In the genomic region with DNA sequence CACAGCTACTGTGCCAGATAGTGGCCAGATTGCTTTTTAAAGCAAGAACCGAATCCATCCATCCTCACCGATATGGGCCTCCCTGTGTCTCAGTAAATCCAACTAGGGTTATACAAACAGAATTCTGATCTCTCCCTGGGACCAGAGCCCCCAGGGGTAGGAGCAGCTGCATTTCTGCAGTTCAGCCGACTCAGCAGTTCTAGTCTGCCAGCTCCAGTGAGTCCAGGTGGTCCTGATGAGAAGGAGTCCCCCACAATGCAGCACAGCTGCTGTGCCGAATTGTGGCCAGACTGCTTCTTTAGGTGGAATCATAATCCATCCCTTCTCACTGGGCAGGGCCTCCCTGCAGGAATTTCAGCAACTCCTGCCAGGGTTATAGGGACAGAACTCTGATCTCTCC, we compare ENCODE assay signal across 20 cellular contexts.
A peak's percentile ranks its signal among the peaks of the same experiment; 100 is the strongest.
DNase-seq lines count a peak whose midpoint lies in the region; ATAC-seq, FAIRE-seq and TF ChIP-seq lines count a peak whose summit lies in the region.
"Had no signal": no experiment of that assay in that cellular context is flagged by ENCODE, and none has a peak within 500 bp of the region (broad histone marks: within the 10 kb centered on the region; RNA-seq: fewer than 3 reads in every experiment).

No MANE protein-coding gene starts in this region.

- H3K23ac ChIP-seq in IMR-90 (ENCODE audit: low read depth, low read length) = no peak overlapping the region

- no peak overlapping the region for H4K8ac ChIP-seq in IMR-90 (ENCODE audit: low read depth in 2 of 2, low read length in 2 of 2)

- H3K27me3 ChIP-seq in IMR-90 (ENCODE audit: control insufficient read depth, insufficient read depth, low read length) = no peaks in the 10 kb centered on the region
- no peaks in the 10 kb centered on the region for H3K27me3 ChIP-seq in HepG2 (ENCODE audit: control insufficient read depth in 1 of 2, insufficient read depth in 2 of 2, low read length in 2 of 2)
- H3K27me3 ChIP-seq in colonic mucosa = no peaks in the 10 kb centered on the region

- H3K9ac ChIP-seq in IMR-90 (ENCODE audit: low read depth, low read length) (no peak overlapping the region), HepG2 (ENCODE audit: insufficient read depth, low read depth, low read length) (no peak overlapping the region), colonic mucosa (ENCODE audit: low read depth in 2 of 2, low read length in 2 of 2) (no peak overlapping the region)
- H3K9ac ChIP-seq: BLaER1 had no signal

- no peak overlapping the region for H2AK5ac ChIP-seq in IMR-90 (ENCODE audit: low read depth, low read length)

- no peak for TF ChIP-seq RAD21 in IMR-90 (IDR thresholded peaks at IDR 0.05; ENCODE audit: low read length)
- no peak for TF ChIP-seq RAD21 in HepG2 (CRISPR knock-in tag; IDR thresholded peaks at IDR 0.05)

- H2BK120ac ChIP-seq in IMR-90 (ENCODE audit: low read depth, low read length) = no peak overlapping the region

- H3K36me3 ChIP-seq in IMR-90 (ENCODE audit: control insufficient read depth, insufficient read depth, low read length) (no peaks in the 10 kb centered on the region), HepG2 (replicated peaks in 1 of 2; ENCODE audit: control insufficient read depth in 1 of 2, insufficient read depth in 2 of 2, low read length in 2 of 2) (no peaks in the 10 kb centered on the region), colonic mucosa (no peaks in the 10 kb centered on the region)
- H3K36me3 ChIP-seq: BLaER1, HAP-1 had no signal

- H2BK20ac ChIP-seq in IMR-90 (ENCODE audit: low read depth, low read length) = no peak overlapping the region

- H3K27ac ChIP-seq in IMR-90 (ENCODE audit: insufficient read depth, low read length) (no peak overlapping the region), HepG2 (ENCODE audit: extremely low read length, insufficient read depth, low read length) (no peak overlapping the region), colonic mucosa (no peak overlapping the region)
- H3K27ac ChIP-seq: BLaER1, C4-2B had no signal

- no peak overlapping the region for H2AK9ac ChIP-seq in IMR-90 (replicated peaks; ENCODE audit: low read depth, low read length, poor library complexity)

- CTCF ChIA-PET in IMR-90 (lab: Yijun Ruan, JAX) = no interaction called here
- CTCF ChIA-PET in HepG2 (lab: Yijun Ruan, JAX; ENCODE audit: low intra/inter-chr PET ratio, low total read pairs) = no interaction called here

- H3K4me3 ChIP-seq in IMR-90 (ENCODE audit: insufficient read depth, low read depth, low read length) (no peak overlapping the region), HepG2 (replicated peaks in 1 of 3; ENCODE audit: insufficient read depth in 1 of 3, low read depth in 2 of 3, low read length in 3 of 3) (no peak overlapping the region), colonic mucosa (no peak overlapping the region)
- H3K4me3 ChIP-seq: BLaER1, GM12878, GM23338, HAP-1 had no signal

- TF ChIP-seq CTCF in IMR-90 (conservative IDR thresholded peaks at IDR 0.05; ENCODE audit: low read depth, low read length) (no peak), HepG2 (CRISPR knock-in tag; IDR thresholded peaks at IDR 0.05) (no peak), colonic mucosa (IDR thresholded peaks at IDR 0.05) (no peak)

- H4K20me1 ChIP-seq in IMR-90 (ENCODE audit: insufficient read depth, low read length) (no peaks in the 10 kb centered on the region), HepG2 (ENCODE audit: insufficient read depth, low read length) (no peaks in the 10 kb centered on the region)
- H4K20me1 ChIP-seq: BLaER1 had no signal

- no peak overlapping the region for H4K91ac ChIP-seq in IMR-90 (ENCODE audit: insufficient read depth, low read depth, low read length)

- DNase-seq in IMR-90 (no peak), SK-N-DZ (ENCODE audit: low spot score) (peak; percentile 1), HepG2 (ENCODE audit: low spot score) (no peak), colonic mucosa (no peak), putamen (ENCODE audit: low spot score) (no peak), G401 (ENCODE audit: low spot score) (no peak)
- DNase-seq: CD4-positive, CD25-positive, alpha-beta regulatory T cell; CD8-positive, alpha-beta T cell; DMS 273 treated with DMSO at 0.1 percent for 48 hours; DMS79 treated with DMSO at 0.1 percent for 48 hours; GDM1; HFFc6 had no signal

- H3K9me1 ChIP-seq in IMR-90 (ENCODE audit: insufficient read depth, low read length) = no peaks in the 10 kb centered on the region

- H2BK5ac ChIP-seq in IMR-90 (ENCODE audit: low read depth, low read length, poor library complexity, severe bottlenecking) = no peak overlapping the region

- POLR2A ChIA-PET in IMR-90 (lab: Charles Lee; ENCODE audit: unreplicated experiment) = no interaction called here
- POLR2A ChIA-PET in HepG2 (lab: Yijun Ruan, JAX) = no interaction called here

- H2AFZ ChIP-seq in IMR-90 (replicated peaks; ENCODE audit: low read length, poor library complexity) = no peak overlapping the region
- no peak overlapping the region for H2AFZ ChIP-seq in HepG2 (ENCODE audit: low read length)
- H2AFZ ChIP-seq: GM23338 had no signal

- dilution Hi-C loops in IMR-90 (cut with HindIII; ENCODE audit: low sequenced_read_pairs, unreplicated experiment) = no loop called here

- H3K4ac ChIP-seq in IMR-90 (ENCODE audit: low read depth, low read length) = no peak overlapping the region

- TF ChIP-seq POLR2A in IMR-90 (IDR thresholded peaks at IDR 0.05; ENCODE audit: low read depth, low read length) (no peak), HepG2 (IDR thresholded peaks at IDR 0.05; ENCODE audit: insufficient read depth in 1 of 2, low read depth in 2 of 2, low read length in 2 of 2) (no peak)

- H3K9me3 ChIP-seq in IMR-90 (ENCODE audit: control insufficient read depth, insufficient read depth, low read length) (no peaks in the 10 kb centered on the region), HepG2 (ENCODE audit: low read length) (peaks cover 9% of the 10 kb centered on the region; the same call in 1 of the 2 replicates), colonic mucosa (no peaks in the 10 kb centered on the region)
- H3K9me3 ChIP-seq: HAP-1 had no signal

- no CpG with 5 or more reads among the region's 4 CpGs for WGBS in IMR-90 (ENCODE audit: extremely low coverage in 2 of 2, insufficient read length in 1 of 2), 2 experiments
- WGBS in HepG2 (ENCODE audit: low lambda C conversion rate) = no CpG with 5 or more reads among the region's 4 CpGs

- in situ Hi-C loops in IMR-90 (cut with MboI; ENCODE audit: low sequenced_read_pairs) = no loop called here
- in situ Hi-C loops in HepG2 (cut with HindIII; ENCODE audit: extremely low pct_ligation_motif_present, low pct_unique_long_range_greater_than_20kb) = no loop called here
- in situ Hi-C loops in G401 (cut with HindIII; ENCODE audit: low sequenced_read_pairs) = no loop called here

- no peaks in the 10 kb centered on the region for H3K79me2 ChIP-seq in HepG2 (ENCODE audit: insufficient read depth, low read length)

- ATAC-seq in IMR-90 (ENCODE audit: low read depth) (no peak), HepG2 (no peak)
- ATAC-seq: CD8-positive, alpha-beta T cell; GM12878; GM23338 had no signal

- no peak overlapping the region for H3K18ac ChIP-seq in IMR-90 (ENCODE audit: low read depth, low read length)

- no peak for TF ChIP-seq EP300 in HepG2 (IDR thresholded peaks at IDR 0.05; ENCODE audit: low read depth in 2 of 2, low read length in 2 of 2)
- no peak for TF ChIP-seq EP300 in HepG2 (CRISPR knock-in tag; IDR thresholded peaks at IDR 0.05; ENCODE audit: borderline replicate concordance)

- no peak overlapping the region for H3K14ac ChIP-seq in IMR-90 (replicated peaks; ENCODE audit: low read depth, low read length)

- no peak overlapping the region for H2BK15ac ChIP-seq in IMR-90 (ENCODE audit: low read depth, low read length)

- no peak overlapping the region for H3K56ac ChIP-seq in IMR-90 (ENCODE audit: extremely low read depth, insufficient read depth, low read length)

- H3K79me1 ChIP-seq in IMR-90 (ENCODE audit: low read depth in 1 of 2, low read length in 2 of 2) = no peaks in the 10 kb centered on the region

- no peak overlapping the region for H4K5ac ChIP-seq in IMR-90 (ENCODE audit: low read depth, low read length)

- H3K4me1 ChIP-seq in IMR-90 (ENCODE audit: control insufficient read depth, insufficient read depth, low read length) (no peaks in the 10 kb centered on the region), HepG2 (ENCODE audit: insufficient read depth, low read length) (no peaks in the 10 kb centered on the region), colonic mucosa (no peaks in the 10 kb centered on the region)
- H3K4me1 ChIP-seq: BLaER1, HAP-1 had no signal

- intact Hi-C loops in IMR-90 (cut with micrococcal nuclease) = no loop called here
- intact Hi-C loops in HepG2 (cut with micrococcal nuclease; ENCODE audit: unreplicated experiment) = no loop called here
- intact Hi-C loops in colonic mucosa (cut with DNase I) = no loop called here

- BruUV-seq in IMR-90 (replicated peaks; lab: Mats Ljungman, UMichigan) = no TSS peak
- no TSS peak for BruUV-seq in HepG2 (replicated peaks; lab: Mats Ljungman, UMichigan)

- H3K4me2 ChIP-seq in IMR-90 (ENCODE audit: low read depth, low read length) = no peak overlapping the region
- no peak overlapping the region for H3K4me2 ChIP-seq in HepG2 (ENCODE audit: low read depth, low read length)
- H3K4me2 ChIP-seq: BLaER1, GM23338 had no signal

- FAIRE-seq in HepG2 (lab: Jason Lieb, UNC) = no peak
- FAIRE-seq: D721Med, GM12878, GM19239, H54 had no signal

TF ChIP-seq in IMR-90, 13 proteins besides CTCF, POLR2A, EP300 and RAD21 (continues in another document):
- TF ChIP-seq, protein P1, sequence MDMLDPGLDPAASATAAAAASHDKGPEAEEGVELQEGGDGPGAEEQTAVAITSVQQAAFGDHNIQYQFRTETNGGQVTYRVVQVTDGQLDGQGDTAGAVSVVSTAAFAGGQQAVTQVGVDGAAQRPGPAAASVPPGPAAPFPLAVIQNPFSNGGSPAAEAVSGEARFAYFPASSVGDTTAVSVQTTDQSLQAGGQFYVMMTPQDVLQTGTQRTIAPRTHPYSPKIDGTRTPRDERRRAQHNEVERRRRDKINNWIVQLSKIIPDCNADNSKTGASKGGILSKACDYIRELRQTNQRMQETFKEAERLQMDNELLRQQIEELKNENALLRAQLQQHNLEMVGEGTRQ (IDR thresholded peaks at IDR 0.05; ENCODE audit: low read depth, low read length) = no peak
- TF ChIP-seq SMC3 (IDR thresholded peaks at IDR 0.05; ENCODE audit: low read depth, low read length) (no peak), MXI1 (IDR thresholded peaks at IDR 0.05; ENCODE audit: borderline replicate concordance, low read depth, low read length) (no peak)

TF ChIP-seq in HepG2, 621 proteins besides CTCF, POLR2A, EP300 and RAD21 (continues in another document):
- peak in 1 of 2 experiments; percentile 68; a peak in 2 of 4 replicates for TF ChIP-seq MAFK (conservative IDR thresholded peaks at IDR 0.05 in 1 of 2, IDR thresholded peaks at IDR 0.05 in 1 of 2; ENCODE audit: low read length in 2 of 2)
